In genomic region chr1:203325004-203325417, GRCh38 we compare ENCODE assay signal across 8 cellular contexts. TPM values are rescaled to one million over a fixed set of nuclear protein-coding genes. Genes with fewer than 3 reads are reported as not detected.
DNase-seq lines count a peak whose midpoint lies in the region; ATAC-seq and TF ChIP-seq lines count a peak whose summit lies in the region.

No MANE protein-coding gene starts in this region.

- H3K79me2 ChIP-seq in PC-9 (ENCODE audit: low read depth) = no peaks in the 10 kb centered on the region

- H3K4me1 ChIP-seq in left ventricle myocardium inferior (peaks cover 83% of the 10 kb centered on the region), neutrophil (ENCODE audit: control insufficient read depth in 1 of 2, insufficient read depth in 1 of 2, low read depth in 1 of 2, low read length in 1 of 2) (peaks cover 79 to 81% of the 10 kb centered on the region in 2 experiments), PC-9 (replicated peaks; ENCODE audit: insufficient read depth) (peaks cover 13% of the 10 kb centered on the region)

- H3F3A ChIP-seq in PC-9 (ENCODE audit: insufficient read depth, low read depth) = peaks cover 6% of the 10 kb centered on the region; the same call in 1 of the 2 replicates

- intact Hi-C loops in left ventricle myocardium inferior (cut with micrococcal nuclease) (no loop called here), Right ventricle myocardium superior (cut with DNase I) (no loop called here), sciatic nerve (cut with DNase I) (no loop called here), PC-9 (cut with micrococcal nuclease; ENCODE audit: unreplicated experiment) (loop anchor here (5.0 kb wide), 1 partner anchor 288 kb away; no protein-coding TSS in a partner anchor)

- H3K9me2 ChIP-seq in PC-9 (ENCODE audit: insufficient read depth) = no peaks in the 10 kb centered on the region

- H3K27ac ChIP-seq in left ventricle myocardium inferior (replicated peaks) (peak overlapping the region; percentile 95), caudate nucleus (ENCODE audit: low read depth, low read length) (peak overlapping the region; percentile 95), neutrophil (peak overlapping the region; percentile 94), PC-9 (no peak overlapping the region)

- H3K9me3 ChIP-seq in left ventricle myocardium inferior (replicated peaks) (no peaks in the 10 kb centered on the region), neutrophil (no peaks in the 10 kb centered on the region), PC-9 (ENCODE audit: insufficient read depth, low read depth) (no peaks in the 10 kb centered on the region)

- no peak overlapping the region for H3K4me2 ChIP-seq in PC-9

- ATAC-seq in Right ventricle myocardium superior (ENCODE audit: poor library complexity) (no peak), HG03571 (IDR thresholded peaks at IDR 0.05; ENCODE audit: unreplicated experiment) (peak; percentile 35), sciatic nerve (no peak)

- TF ChIP-seq CTCF in left ventricle myocardium inferior (IDR thresholded peaks at IDR 0.05; ENCODE audit: borderline replicate concordance) = no peak
- no peak for TF ChIP-seq CTCF in neutrophil (IDR thresholded peaks at IDR 0.05)
- no peak for TF ChIP-seq CTCF in PC-9 (conservative IDR thresholded peaks at IDR 0.05)

- no peaks in the 10 kb centered on the region for H3K36me3 ChIP-seq in left ventricle myocardium inferior
- no peaks in the 10 kb centered on the region for H3K36me3 ChIP-seq in neutrophil
- no peaks in the 10 kb centered on the region for H3K36me3 ChIP-seq in PC-9 (ENCODE audit: low read depth)

- BruUV-seq in PC-9 (replicated peaks; lab: Mats Ljungman, UMichigan) = no TSS peak

- no peak overlapping the region for H3K4me3 ChIP-seq in left ventricle myocardium inferior
- H3K4me3 ChIP-seq in neutrophil (ENCODE audit: low read depth in 1 of 2, low read length in 1 of 2) = peak overlapping the region; percentile 64 to 85
- no peak overlapping the region for H3K4me3 ChIP-seq in PC-9

- H4K20me1 ChIP-seq in PC-9 (ENCODE audit: insufficient read depth) = no peaks in the 10 kb centered on the region

- CTCF ChIA-PET in PC-9 (lab: Charles Lee) = interaction anchor here (0.5 to 0.6 kb wide), 2 partner anchors 55 to 1034 kb away, joined by 3 read pairs; no protein-coding TSS in a partner anchor

- POLR2A ChIA-PET in PC-9 (lab: Charles Lee; ENCODE audit: unreplicated experiment) = no interaction called here

- DNase-seq in left ventricle myocardium inferior (no peak), Right ventricle myocardium superior (no peak), T follicular helper cell (ENCODE audit: low read depth) (peak; percentile 47), caudate nucleus (lab: John Stamatoyannopoulos, UW) (peak in 8 of 61 donors; percentile 39 to 80 (median 67)), sciatic nerve (ENCODE audit: low spot score) (no peak), PC-9 (no peak)

- no peaks in the 10 kb centered on the region for H3K27me3 ChIP-seq in left ventricle myocardium inferior (ENCODE audit: low read depth)
- no peaks in the 10 kb centered on the region for H3K27me3 ChIP-seq in neutrophil
- peaks cover 21% of the 10 kb centered on the region; the same call in 1 of the 2 replicates for H3K27me3 ChIP-seq in PC-9 (ENCODE audit: insufficient read depth, low read depth)

- no peak overlapping the region for H2AFZ ChIP-seq in PC-9

RNA-seq across cellular contexts. Expression of gene BTG2, which starts 19.7 kb away (rescaled TPM):
- total RNA-seq in left ventricle myocardium inferior (73.7 TPM), Right ventricle myocardium superior (40.5 TPM), sciatic nerve (83.5 TPM), PC-9 (2021) (11.1 and 13.8 TPM in 2 replicates)

RNA-seq across cellular contexts. Expression of gene FMOD, which starts 25.9 kb away (rescaled TPM):
- total RNA-seq in left ventricle myocardium inferior (11.2 TPM), Right ventricle myocardium superior (5.9 TPM), sciatic nerve (126 TPM), PC-9 (2021) (not detected in 2 replicates)

Comparison
In these comparisons a context has a peak if more than half of its experiments do, and no peak if none do; other contexts are left out.
1. H3K4me3 ChIP-seq: peak in neutrophil (2 of 2); none in left ventricle myocardium inferior (single experiment) and PC-9 (single experiment).
2. RNA of gene FMOD, which starts 25.9 kb away (total RNA-seq): 126 TPM in sciatic nerve (single experiment); 11.2 TPM in left ventricle myocardium inferior (single experiment), 5.9 TPM in Right ventricle myocardium superior (single experiment) and not detected in PC-9; every median in the first group is over 10 times any median in the second.